8 cellular contexts compared by ENCODE assay signal in the genomic region with DNA sequence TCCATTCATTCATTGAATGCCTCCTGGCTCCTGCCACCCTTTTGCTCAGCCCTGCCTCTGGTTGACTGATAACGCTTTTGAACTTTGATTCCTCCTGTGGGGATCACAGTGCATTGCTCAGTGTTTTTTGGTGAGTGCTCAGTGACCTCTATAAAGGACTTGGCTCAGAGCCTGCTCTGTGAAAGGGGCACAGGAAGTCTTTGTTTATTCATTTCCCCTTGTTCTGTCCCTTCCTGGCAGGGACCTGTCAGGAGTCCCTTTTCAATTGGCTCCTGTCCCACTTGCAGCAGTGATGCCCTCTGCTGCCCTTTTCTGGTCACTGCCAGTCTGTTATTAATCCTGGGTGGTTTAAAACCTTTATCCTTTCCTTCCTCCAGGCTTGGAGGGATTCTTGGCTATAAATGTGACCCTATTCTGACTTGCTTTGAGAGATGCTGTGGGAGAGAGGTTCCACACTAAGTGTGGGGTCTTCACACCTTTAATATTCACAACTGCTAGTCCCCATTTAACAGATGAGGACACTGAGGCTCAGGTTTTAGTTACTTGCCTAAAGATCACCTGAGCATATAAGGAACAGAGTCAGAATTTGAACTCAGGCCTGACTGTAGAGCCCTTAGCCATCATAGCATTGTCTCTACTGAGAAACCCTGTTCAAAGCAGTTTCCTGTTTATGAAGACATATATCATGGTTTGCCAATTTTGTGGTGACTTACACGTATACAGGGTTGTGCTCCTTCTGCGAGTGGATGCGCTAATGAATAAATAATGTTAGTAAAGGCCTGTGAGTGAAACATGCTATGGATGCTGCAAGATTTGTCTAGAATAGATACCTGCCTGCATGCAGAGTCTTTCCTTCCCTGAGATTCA. TPM values are rescaled to one million over a fixed set of nuclear protein-coding genes. Genes with fewer than 3 reads are reported as not detected.
DNase-seq lines count a peak whose midpoint lies in the region; ATAC-seq and TF ChIP-seq lines count a peak whose summit lies in the region.

No MANE protein-coding gene starts in this region.

- H3K4me3 ChIP-seq in left ventricle myocardium inferior: no peak overlapping the region

- DNase-seq in COLO829 (ENCODE audit: low spot score) (peak; percentile 65), MV-4-11 (lab: John Stamatoyannopoulos, UW) (peak; percentile 83), T follicular helper cell (ENCODE audit: low read depth) (peak; percentile 40), anterior cingulate cortex (lab: John Stamatoyannopoulos, UW) (peak in 54 of 58 donors; percentile 17 to 87 (median 57)), left ventricle myocardium inferior (peak; percentile 56), retina (peak; percentile 28)

- ATAC-seq in GM21390 (IDR thresholded peaks at IDR 0.05; ENCODE audit: unreplicated experiment): peak; percentile 42
- no peak for ATAC-seq in HG02938 (IDR thresholded peaks at IDR 0.05; ENCODE audit: unreplicated experiment)

- H3K9me3 ChIP-seq in left ventricle myocardium inferior (replicated peaks): no peaks in the 10 kb centered on the region

- H3K36me3 ChIP-seq in left ventricle myocardium inferior: peaks cover 9% of the 10 kb centered on the region

- H3K27ac ChIP-seq in left ventricle myocardium inferior (replicated peaks): no peak overlapping the region

- peaks cover 7% of the 10 kb centered on the region for H3K4me1 ChIP-seq in left ventricle myocardium inferior

- intact Hi-C loops in left ventricle myocardium inferior (cut with micrococcal nuclease): no loop called here

- no peaks in the 10 kb centered on the region for H3K27me3 ChIP-seq in left ventricle myocardium inferior (ENCODE audit: low read depth)

- peak; percentile 85 for TF ChIP-seq CTCF in left ventricle myocardium inferior (IDR thresholded peaks at IDR 0.05; ENCODE audit: borderline replicate concordance)

RNA-seq across cellular contexts. Expression of a gene that starts 23.2 kb away (rescaled TPM):
- total RNA-seq in left ventricle myocardium inferior: 15.8 TPM

Comparison
In these comparisons a context has a peak if more than half of its experiments do, and no peak if none do; other contexts are left out.
1. DNase-seq: peak in every context shown above with its lines; median percentile 83 in MV-4-11; 65 in COLO829; 57 in anterior cingulate cortex; 56 in left ventricle myocardium inferior; 40 in T follicular helper cell; 28 in retina.